1 cellular context compared by ENCODE assay signal in the genomic region with DNA sequence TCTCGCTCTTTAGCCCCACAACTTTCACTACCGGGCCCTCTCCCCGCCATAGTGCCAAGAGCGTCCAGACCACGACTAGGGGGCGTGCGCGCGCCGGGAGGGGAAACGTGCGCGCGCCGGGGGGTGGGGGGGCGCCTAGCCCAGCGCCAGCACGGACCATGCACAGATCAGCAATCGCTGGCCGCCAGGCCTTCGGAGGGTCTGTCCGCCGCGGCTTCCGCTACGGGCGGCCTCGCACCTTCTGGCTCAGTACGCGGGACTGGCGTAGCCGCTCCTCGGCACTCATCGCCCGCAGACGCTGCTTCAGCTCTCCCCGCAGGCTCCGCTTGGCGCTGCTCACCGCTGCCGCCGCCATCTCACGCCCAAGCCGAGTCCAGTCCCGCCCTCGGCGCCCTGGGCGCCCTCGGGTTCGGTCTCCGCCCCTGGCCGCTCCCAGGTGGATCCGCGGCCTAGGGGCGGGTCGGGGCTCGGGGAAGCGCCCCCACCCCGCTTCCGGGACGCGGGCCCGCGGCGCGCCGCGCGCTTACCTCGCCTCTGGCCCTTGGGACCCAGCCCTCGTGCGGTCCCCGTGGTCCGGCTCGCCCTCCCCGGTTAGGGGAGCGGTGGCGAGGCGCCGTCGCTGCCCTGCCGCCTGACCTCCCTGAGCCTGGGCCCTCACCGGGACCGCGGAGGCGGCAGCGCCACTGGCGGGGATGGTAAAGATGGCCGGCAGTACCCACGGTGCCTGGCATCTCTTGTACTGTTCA.
TF ChIP-seq lines count a peak whose summit lies in the region.

A gene (minus strand): TSS at position 381 of the 746 bp plus-strand sequence. CDS start 26 bp downstream, at position 355.

TF ChIP-seq in K562, 482 proteins besides CTCF, POLR2A, EP300 and RAD21 (continued from another document and continues in another):
- TF ChIP-seq, protein P1, sequence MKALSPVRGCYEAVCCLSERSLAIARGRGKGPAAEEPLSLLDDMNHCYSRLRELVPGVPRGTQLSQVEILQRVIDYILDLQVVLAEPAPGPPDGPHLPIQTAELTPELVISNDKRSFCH (CRISPR knock-in tag; IDR thresholded peaks at IDR 0.05), result no peak
- TF ChIP-seq, protein P1 (tag; IDR thresholded peaks at IDR 0.05), result peak; percentile 89
- TF ChIP-seq, protein P2, sequence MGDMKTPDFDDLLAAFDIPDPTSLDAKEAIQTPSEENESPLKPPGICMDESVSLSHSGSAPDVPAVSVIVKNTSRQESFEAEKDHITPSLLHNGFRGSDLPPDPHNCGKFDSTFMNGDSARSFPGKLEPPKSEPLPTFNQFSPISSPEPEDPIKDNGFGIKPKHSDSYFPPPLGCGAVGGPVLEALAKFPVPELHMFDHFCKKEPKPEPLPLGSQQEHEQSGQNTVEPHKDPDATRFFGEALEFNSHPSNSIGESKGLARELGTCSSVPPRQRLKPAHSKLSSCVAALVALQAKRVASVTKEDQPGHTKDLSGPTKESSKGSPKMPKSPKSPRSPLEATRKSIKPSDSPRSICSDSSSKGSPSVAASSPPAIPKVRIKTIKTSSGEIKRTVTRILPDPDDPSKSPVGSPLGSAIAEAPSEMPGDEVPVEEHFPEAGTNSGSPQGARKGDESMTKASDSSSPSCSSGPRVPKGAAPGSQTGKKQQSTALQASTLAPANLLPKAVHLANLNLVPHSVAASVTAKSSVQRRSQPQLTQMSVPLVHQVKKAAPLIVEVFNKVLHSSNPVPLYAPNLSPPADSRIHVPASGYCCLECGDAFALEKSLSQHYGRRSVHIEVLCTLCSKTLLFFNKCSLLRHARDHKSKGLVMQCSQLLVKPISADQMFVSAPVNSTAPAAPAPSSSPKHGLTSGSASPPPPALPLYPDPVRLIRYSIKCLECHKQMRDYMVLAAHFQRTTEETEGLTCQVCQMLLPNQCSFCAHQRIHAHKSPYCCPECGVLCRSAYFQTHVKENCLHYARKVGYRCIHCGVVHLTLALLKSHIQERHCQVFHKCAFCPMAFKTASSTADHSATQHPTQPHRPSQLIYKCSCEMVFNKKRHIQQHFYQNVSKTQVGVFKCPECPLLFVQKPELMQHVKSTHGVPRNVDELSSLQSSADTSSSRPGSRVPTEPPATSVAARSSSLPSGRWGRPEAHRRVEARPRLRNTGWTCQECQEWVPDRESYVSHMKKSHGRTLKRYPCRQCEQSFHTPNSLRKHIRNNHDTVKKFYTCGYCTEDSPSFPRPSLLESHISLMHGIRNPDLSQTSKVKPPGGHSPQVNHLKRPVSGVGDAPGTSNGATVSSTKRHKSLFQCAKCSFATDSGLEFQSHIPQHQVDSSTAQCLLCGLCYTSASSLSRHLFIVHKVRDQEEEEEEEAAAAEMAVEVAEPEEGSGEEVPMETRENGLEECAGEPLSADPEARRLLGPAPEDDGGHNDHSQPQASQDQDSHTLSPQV (IDR thresholded peaks at IDR 0.05), result peak; percentile 97
- TF ChIP-seq, protein P3, sequence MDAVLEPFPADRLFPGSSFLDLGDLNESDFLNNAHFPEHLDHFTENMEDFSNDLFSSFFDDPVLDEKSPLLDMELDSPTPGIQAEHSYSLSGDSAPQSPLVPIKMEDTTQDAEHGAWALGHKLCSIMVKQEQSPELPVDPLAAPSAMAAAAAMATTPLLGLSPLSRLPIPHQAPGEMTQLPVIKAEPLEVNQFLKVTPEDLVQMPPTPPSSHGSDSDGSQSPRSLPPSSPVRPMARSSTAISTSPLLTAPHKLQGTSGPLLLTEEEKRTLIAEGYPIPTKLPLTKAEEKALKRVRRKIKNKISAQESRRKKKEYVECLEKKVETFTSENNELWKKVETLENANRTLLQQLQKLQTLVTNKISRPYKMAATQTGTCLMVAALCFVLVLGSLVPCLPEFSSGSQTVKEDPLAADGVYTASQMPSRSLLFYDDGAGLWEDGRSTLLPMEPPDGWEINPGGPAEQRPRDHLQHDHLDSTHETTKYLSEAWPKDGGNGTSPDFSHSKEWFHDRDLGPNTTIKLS (IDR thresholded peaks at IDR 0.05; ENCODE audit: borderline replicate concordance, low read depth), result peak; percentile 70; the same call in 1 of the 2 replicates
- peak; percentile 1 for TF ChIP-seq GTF2F1 (IDR thresholded peaks at IDR 0.05; ENCODE audit: low read depth, low read length)
- TF ChIP-seq YY1 (IDR thresholded peaks at IDR 0.05; ENCODE audit: borderline replicate concordance in 1 of 3, control insufficient read depth in 1 of 3, extremely low read depth in 1 of 3, insufficient read depth in 3 of 3, insufficient read length in 1 of 3, insufficient replicate concordance in 2 of 3, low read depth in 1 of 3, low read length in 2 of 3), result peak; percentile 38 to 75 (median 66)
- TF ChIP-seq, protein P4, sequence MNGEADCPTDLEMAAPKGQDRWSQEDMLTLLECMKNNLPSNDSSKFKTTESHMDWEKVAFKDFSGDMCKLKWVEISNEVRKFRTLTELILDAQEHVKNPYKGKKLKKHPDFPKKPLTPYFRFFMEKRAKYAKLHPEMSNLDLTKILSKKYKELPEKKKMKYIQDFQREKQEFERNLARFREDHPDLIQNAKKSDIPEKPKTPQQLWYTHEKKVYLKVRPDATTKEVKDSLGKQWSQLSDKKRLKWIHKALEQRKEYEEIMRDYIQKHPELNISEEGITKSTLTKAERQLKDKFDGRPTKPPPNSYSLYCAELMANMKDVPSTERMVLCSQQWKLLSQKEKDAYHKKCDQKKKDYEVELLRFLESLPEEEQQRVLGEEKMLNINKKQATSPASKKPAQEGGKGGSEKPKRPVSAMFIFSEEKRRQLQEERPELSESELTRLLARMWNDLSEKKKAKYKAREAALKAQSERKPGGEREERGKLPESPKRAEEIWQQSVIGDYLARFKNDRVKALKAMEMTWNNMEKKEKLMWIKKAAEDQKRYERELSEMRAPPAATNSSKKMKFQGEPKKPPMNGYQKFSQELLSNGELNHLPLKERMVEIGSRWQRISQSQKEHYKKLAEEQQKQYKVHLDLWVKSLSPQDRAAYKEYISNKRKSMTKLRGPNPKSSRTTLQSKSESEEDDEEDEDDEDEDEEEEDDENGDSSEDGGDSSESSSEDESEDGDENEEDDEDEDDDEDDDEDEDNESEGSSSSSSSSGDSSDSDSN (IDR thresholded peaks at IDR 0.05; ENCODE audit: borderline replicate concordance in 1 of 2, low read depth in 2 of 2, low read length in 2 of 2), result peak in 1 of 2 experiments; percentile 91; a peak in 3 of 4 replicates
- TF ChIP-seq, protein P5, sequence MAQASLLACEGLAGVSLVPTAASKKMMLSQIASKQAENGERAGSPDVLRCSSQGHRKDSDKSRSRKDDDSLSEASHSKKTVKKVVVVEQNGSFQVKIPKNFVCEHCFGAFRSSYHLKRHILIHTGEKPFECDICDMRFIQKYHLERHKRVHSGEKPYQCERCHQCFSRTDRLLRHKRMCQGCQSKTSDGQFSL (CRISPR knock-in tag; IDR thresholded peaks at IDR 0.05), result peak; percentile 99
- TF ChIP-seq, protein P5 (tag; IDR thresholded peaks at IDR 0.05), result peak in 1 of 2 experiments; percentile 98; a peak in 2 of 4 replicates
- TF ChIP-seq KDM5B (IDR thresholded peaks at IDR 0.05; ENCODE audit: insufficient replicate concordance, low read depth, low read length), result peak; percentile 95
- TF ChIP-seq PRPF4 (IDR thresholded peaks at IDR 0.05; ENCODE audit: insufficient read depth, low read depth, low read length, poor library complexity, severe bottlenecking), result no peak
- TF ChIP-seq, protein P6, sequence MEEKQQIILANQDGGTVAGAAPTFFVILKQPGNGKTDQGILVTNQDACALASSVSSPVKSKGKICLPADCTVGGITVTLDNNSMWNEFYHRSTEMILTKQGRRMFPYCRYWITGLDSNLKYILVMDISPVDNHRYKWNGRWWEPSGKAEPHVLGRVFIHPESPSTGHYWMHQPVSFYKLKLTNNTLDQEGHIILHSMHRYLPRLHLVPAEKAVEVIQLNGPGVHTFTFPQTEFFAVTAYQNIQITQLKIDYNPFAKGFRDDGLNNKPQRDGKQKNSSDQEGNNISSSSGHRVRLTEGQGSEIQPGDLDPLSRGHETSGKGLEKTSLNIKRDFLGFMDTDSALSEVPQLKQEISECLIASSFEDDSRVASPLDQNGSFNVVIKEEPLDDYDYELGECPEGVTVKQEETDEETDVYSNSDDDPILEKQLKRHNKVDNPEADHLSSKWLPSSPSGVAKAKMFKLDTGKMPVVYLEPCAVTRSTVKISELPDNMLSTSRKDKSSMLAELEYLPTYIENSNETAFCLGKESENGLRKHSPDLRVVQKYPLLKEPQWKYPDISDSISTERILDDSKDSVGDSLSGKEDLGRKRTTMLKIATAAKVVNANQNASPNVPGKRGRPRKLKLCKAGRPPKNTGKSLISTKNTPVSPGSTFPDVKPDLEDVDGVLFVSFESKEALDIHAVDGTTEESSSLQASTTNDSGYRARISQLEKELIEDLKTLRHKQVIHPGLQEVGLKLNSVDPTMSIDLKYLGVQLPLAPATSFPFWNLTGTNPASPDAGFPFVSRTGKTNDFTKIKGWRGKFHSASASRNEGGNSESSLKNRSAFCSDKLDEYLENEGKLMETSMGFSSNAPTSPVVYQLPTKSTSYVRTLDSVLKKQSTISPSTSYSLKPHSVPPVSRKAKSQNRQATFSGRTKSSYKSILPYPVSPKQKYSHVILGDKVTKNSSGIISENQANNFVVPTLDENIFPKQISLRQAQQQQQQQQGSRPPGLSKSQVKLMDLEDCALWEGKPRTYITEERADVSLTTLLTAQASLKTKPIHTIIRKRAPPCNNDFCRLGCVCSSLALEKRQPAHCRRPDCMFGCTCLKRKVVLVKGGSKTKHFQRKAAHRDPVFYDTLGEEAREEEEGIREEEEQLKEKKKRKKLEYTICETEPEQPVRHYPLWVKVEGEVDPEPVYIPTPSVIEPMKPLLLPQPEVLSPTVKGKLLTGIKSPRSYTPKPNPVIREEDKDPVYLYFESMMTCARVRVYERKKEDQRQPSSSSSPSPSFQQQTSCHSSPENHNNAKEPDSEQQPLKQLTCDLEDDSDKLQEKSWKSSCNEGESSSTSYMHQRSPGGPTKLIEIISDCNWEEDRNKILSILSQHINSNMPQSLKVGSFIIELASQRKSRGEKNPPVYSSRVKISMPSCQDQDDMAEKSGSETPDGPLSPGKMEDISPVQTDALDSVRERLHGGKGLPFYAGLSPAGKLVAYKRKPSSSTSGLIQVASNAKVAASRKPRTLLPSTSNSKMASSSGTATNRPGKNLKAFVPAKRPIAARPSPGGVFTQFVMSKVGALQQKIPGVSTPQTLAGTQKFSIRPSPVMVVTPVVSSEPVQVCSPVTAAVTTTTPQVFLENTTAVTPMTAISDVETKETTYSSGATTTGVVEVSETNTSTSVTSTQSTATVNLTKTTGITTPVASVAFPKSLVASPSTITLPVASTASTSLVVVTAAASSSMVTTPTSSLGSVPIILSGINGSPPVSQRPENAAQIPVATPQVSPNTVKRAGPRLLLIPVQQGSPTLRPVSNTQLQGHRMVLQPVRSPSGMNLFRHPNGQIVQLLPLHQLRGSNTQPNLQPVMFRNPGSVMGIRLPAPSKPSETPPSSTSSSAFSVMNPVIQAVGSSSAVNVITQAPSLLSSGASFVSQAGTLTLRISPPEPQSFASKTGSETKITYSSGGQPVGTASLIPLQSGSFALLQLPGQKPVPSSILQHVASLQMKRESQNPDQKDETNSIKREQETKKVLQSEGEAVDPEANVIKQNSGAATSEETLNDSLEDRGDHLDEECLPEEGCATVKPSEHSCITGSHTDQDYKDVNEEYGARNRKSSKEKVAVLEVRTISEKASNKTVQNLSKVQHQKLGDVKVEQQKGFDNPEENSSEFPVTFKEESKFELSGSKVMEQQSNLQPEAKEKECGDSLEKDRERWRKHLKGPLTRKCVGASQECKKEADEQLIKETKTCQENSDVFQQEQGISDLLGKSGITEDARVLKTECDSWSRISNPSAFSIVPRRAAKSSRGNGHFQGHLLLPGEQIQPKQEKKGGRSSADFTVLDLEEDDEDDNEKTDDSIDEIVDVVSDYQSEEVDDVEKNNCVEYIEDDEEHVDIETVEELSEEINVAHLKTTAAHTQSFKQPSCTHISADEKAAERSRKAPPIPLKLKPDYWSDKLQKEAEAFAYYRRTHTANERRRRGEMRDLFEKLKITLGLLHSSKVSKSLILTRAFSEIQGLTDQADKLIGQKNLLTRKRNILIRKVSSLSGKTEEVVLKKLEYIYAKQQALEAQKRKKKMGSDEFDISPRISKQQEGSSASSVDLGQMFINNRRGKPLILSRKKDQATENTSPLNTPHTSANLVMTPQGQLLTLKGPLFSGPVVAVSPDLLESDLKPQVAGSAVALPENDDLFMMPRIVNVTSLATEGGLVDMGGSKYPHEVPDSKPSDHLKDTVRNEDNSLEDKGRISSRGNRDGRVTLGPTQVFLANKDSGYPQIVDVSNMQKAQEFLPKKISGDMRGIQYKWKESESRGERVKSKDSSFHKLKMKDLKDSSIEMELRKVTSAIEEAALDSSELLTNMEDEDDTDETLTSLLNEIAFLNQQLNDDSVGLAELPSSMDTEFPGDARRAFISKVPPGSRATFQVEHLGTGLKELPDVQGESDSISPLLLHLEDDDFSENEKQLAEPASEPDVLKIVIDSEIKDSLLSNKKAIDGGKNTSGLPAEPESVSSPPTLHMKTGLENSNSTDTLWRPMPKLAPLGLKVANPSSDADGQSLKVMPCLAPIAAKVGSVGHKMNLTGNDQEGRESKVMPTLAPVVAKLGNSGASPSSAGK (IDR thresholded peaks at IDR 0.05), result peak; percentile 97
- TF ChIP-seq, protein P7, sequence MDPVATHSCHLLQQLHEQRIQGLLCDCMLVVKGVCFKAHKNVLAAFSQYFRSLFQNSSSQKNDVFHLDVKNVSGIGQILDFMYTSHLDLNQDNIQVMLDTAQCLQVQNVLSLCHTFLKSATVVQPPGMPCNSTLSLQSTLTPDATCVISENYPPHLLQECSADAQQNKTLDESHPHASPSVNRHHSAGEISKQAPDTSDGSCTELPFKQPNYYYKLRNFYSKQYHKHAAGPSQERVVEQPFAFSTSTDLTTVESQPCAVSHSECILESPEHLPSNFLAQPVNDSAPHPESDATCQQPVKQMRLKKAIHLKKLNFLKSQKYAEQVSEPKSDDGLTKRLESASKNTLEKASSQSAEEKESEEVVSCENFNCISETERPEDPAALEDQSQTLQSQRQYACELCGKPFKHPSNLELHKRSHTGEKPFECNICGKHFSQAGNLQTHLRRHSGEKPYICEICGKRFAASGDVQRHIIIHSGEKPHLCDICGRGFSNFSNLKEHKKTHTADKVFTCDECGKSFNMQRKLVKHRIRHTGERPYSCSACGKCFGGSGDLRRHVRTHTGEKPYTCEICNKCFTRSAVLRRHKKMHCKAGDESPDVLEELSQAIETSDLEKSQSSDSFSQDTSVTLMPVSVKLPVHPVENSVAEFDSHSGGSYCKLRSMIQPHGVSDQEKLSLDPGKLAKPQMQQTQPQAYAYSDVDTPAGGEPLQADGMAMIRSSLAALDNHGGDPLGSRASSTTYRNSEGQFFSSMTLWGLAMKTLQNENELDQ (CRISPR knock-in tag; IDR thresholded peaks at IDR 0.05; ENCODE audit: borderline replicate concordance), result no peak
- peak in 1 of 2 experiments; percentile 84; a peak in 2 of 4 replicates for TF ChIP-seq TEAD1 (CRISPR knock-in tag; IDR thresholded peaks at IDR 0.05)
- no peak for TF ChIP-seq DDX20 (tag; IDR thresholded peaks at IDR 0.05; ENCODE audit: low read depth)
- TF ChIP-seq L3MBTL2 (IDR thresholded peaks at IDR 0.05), result peak; percentile 97
- peak; percentile 71; the same call in 1 of the 2 replicates for TF ChIP-seq GATAD2B (IDR thresholded peaks at IDR 0.05; ENCODE audit: borderline replicate concordance)
- 0 out of 2 replicates have a peak, but pooled peaks have one; percentile 91 for TF ChIP-seq NR4A1 (CRISPR knock-in tag; IDR thresholded peaks at IDR 0.05)
- TF ChIP-seq NR4A1 (tag; IDR thresholded peaks at IDR 0.05), result peak; percentile 63; the same call in 1 of the 2 replicates
- no peak for TF ChIP-seq NR2C2 (CRISPR knock-in tag; IDR thresholded peaks at IDR 0.05)
- peak; percentile 84 for TF ChIP-seq NR2C2 (tag; IDR thresholded peaks at IDR 0.05)
- TF ChIP-seq ZFPM2 (CRISPR knock-in tag; IDR thresholded peaks at IDR 0.05), result no peak
- peak; percentile 84 to 86 for TF ChIP-seq NRF1 (conservative IDR thresholded peaks at IDR 0.05 in 1 of 2, IDR thresholded peaks at IDR 0.05 in 1 of 2)
- 0 out of 2 replicates have a peak, but pooled peaks have one; percentile 6 for TF ChIP-seq MAFK (IDR thresholded peaks at IDR 0.05; ENCODE audit: low read length)
- TF ChIP-seq TRIM24 (IDR thresholded peaks at IDR 0.05), result no peak
